Comparison of ENCODE assay signal across 20 cellular contexts in genomic region chr10:29719281-29719675, GRCh38.
"Had no signal": no experiment of that assay in that cellular context is flagged by ENCODE, and none has a peak within 500 bp of the region (broad histone marks: within the 10 kb centered on the region; RNA-seq: fewer than 3 reads in every experiment).

No MANE protein-coding gene starts in this region.

- H3K27me3 Mint-ChIP-seq: activated CD4-positive, alpha-beta T cell treated with anti-CD3 and anti-CD28 coated beads, Interleukin-2, amount 10 ng/mL, durations not matched to agents 7 days and 5 days; activated naive CD8-positive, alpha-beta T cell treated with anti-CD3 and anti-CD28 coated beads for 36 hours; memory B cell; naive thymus-derived CD4-positive, alpha-beta T cell had no signal

- DNase-seq: activated CD4-positive, alpha-beta T cell treated with anti-CD3 and anti-CD28 coated beads, Interleukin-2, amount 10 ng/mL, durations not matched to agents 7 days and 5 days; activated CD4-positive, CD25-positive, alpha-beta regulatory T cell; activated CD8-positive, alpha-beta memory T cell treated with anti-CD3 and anti-CD28 coated beads, Interleukin-2, amount 50 U/mL, for 48 hours; activated naive CD8-positive, alpha-beta T cell treated with anti-CD3 and anti-CD28 coated beads for 36 hours; anterior cingulate cortex; erythroblast; hippocampal formation; kidney; left ventricle myocardium superior; mucosa of descending colon; naive thymus-derived CD4-positive, alpha-beta T cell; stimulated activated CD4-positive, alpha-beta T cell treated with anti-CD3 and anti-CD28 coated beads, Interleukin-15, amount 100 ng/mL, for 24 hours; stimulated activated CD4-positive, alpha-beta T cell treated with anti-CD3 and anti-CD28 coated beads, Interleukin-4, amount 100 ng/mL, for 24 hours; stimulated activated CD8-positive, alpha-beta memory T cell treated with anti-CD3 and anti-CD28 coated beads, Interleukin-4, amount 100 ng/mL, for 48 hours; stimulated activated naive CD8-positive, alpha-beta T cell treated with anti-CD3 and anti-CD28 coated beads, Interleukin-15, Interleukin-2, amounts not matched to agents 100 U/mL and 50 U/mL, for 24 hours; T-helper 2 cell; upper lobe of right lung had no signal

- H3K4me3 Mint-ChIP-seq: activated CD4-positive, alpha-beta T cell treated with anti-CD3 and anti-CD28 coated beads, Interleukin-2, amount 10 ng/mL, durations not matched to agents 7 days and 5 days; activated naive CD8-positive, alpha-beta T cell treated with anti-CD3 and anti-CD28 coated beads for 36 hours; activated T-helper 1 cell treated with anti-CD3 and anti-CD28 coated beads, Interleukin-12 subunit alpha, Interleukin-12 subunit beta, Interleukin-2, Interleukin-4 antibody, amounts not matched to agents 30 ng/mL and 10 ng/mL and 1 ng/mL, durations not matched to agents 14 hours and 24 hours and 36 hours; memory B cell; naive thymus-derived CD4-positive, alpha-beta T cell had no signal

- H3K27ac Mint-ChIP-seq: activated CD4-positive, alpha-beta T cell treated with anti-CD3 and anti-CD28 coated beads, Interleukin-2, amount 10 ng/mL, durations not matched to agents 7 days and 5 days; activated naive CD8-positive, alpha-beta T cell treated with anti-CD3 and anti-CD28 coated beads for 36 hours; activated T-helper 1 cell treated with anti-CD3 and anti-CD28 coated beads, Interleukin-12 subunit alpha, Interleukin-12 subunit beta, Interleukin-2, Interleukin-4 antibody, amounts not matched to agents 30 ng/mL and 10 ng/mL and 1 ng/mL, durations not matched to agents 14 hours and 24 hours and 36 hours; memory B cell had no signal

- H3K4me1 Mint-ChIP-seq: memory B cell had no signal

- H3K9me3 ChIP-seq: suprapubic skin had no signal

- H3K27me3 ChIP-seq: suprapubic skin, upper lobe of right lung had no signal

- H3K36me3 ChIP-seq: suprapubic skin, upper lobe of right lung had no signal

- H3K4me3 ChIP-seq: mucosa of descending colon, suprapubic skin, upper lobe of right lung had no signal

- ATAC-seq: left ventricle myocardium superior; mucosa of descending colon; naive thymus-derived CD4-positive, alpha-beta T cell; stimulated activated naive CD8-positive, alpha-beta T cell treated with anti-CD3 and anti-CD28 coated beads, Interleukin-15, Interleukin-2, amounts not matched to agents 100 U/mL and 50 U/mL, for 24 hours; upper lobe of right lung had no signal

- H3K27ac ChIP-seq: suprapubic skin, upper lobe of right lung had no signal

- H3K36me3 Mint-ChIP-seq: memory B cell had no signal
